In the genomic region with DNA sequence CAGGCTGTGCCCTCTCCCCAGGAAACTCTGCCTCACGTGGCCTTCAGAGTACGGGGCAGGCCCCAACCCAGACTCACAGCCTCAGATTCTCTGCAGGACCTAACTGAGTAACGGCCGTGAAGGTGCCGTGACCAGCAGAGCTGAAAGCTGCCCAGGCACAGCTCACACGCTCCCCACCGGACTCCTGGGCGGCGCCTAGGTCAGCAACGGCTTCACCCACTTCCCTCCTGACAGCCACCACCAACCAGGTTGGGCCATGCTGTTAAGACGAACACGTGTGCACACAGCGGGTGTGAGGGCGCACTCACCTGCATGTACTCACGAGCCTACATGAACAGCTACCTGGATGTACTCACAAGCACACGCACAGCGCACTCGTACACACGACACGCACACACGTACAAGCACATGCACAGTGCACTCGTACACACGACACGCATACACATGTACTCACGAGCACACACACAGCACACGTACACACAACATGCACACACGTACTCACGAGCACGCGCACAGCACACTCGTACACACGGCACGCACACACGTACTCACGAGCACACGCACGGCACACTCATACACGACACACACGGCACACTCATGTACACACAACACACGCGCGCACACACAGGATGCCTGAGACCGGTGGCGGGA, we compare ENCODE assay signal across 1 cellular context.
TF ChIP-seq lines count a peak whose summit lies in the region.

No MANE protein-coding gene starts in this region.

TF ChIP-seq in GM23338, 12 proteins besides CTCF, POLR2A, EP300 and RAD21:
- TF ChIP-seq CREB1 (CRISPR knock-in tag; IDR thresholded peaks at IDR 0.05; ENCODE audit: low read depth) (no peak), ZNF114 (CRISPR knock-in tag; IDR thresholded peaks at IDR 0.05) (no peak), ZNF331 (CRISPR knock-in tag; IDR thresholded peaks at IDR 0.05; ENCODE audit: low read depth) (no peak), EZH2 (IDR thresholded peaks at IDR 0.05; ENCODE audit: low read depth, unreplicated experiment) (no peak)
- TF ChIP-seq, protein P1, sequence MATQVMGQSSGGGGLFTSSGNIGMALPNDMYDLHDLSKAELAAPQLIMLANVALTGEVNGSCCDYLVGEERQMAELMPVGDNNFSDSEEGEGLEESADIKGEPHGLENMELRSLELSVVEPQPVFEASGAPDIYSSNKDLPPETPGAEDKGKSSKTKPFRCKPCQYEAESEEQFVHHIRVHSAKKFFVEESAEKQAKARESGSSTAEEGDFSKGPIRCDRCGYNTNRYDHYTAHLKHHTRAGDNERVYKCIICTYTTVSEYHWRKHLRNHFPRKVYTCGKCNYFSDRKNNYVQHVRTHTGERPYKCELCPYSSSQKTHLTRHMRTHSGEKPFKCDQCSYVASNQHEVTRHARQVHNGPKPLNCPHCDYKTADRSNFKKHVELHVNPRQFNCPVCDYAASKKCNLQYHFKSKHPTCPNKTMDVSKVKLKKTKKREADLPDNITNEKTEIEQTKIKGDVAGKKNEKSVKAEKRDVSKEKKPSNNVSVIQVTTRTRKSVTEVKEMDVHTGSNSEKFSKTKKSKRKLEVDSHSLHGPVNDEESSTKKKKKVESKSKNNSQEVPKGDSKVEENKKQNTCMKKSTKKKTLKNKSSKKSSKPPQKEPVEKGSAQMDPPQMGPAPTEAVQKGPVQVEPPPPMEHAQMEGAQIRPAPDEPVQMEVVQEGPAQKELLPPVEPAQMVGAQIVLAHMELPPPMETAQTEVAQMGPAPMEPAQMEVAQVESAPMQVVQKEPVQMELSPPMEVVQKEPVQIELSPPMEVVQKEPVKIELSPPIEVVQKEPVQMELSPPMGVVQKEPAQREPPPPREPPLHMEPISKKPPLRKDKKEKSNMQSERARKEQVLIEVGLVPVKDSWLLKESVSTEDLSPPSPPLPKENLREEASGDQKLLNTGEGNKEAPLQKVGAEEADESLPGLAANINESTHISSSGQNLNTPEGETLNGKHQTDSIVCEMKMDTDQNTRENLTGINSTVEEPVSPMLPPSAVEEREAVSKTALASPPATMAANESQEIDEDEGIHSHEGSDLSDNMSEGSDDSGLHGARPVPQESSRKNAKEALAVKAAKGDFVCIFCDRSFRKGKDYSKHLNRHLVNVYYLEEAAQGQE (IDR thresholded peaks at IDR 0.05; ENCODE audit: unreplicated experiment), result no peak
- TF ChIP-seq, protein P2, sequence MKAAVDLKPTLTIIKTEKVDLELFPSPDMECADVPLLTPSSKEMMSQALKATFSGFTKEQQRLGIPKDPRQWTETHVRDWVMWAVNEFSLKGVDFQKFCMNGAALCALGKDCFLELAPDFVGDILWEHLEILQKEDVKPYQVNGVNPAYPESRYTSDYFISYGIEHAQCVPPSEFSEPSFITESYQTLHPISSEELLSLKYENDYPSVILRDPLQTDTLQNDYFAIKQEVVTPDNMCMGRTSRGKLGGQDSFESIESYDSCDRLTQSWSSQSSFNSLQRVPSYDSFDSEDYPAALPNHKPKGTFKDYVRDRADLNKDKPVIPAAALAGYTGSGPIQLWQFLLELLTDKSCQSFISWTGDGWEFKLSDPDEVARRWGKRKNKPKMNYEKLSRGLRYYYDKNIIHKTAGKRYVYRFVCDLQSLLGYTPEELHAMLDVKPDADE (IDR thresholded peaks at IDR 0.05), result no peak
TF ChIP-seq in GM23338: peak in this region for 0.
